8 cellular contexts compared by ENCODE assay signal in genomic region chr5:160198886-160199409, GRCh38. TPM values are rescaled to one million over a fixed set of nuclear protein-coding genes. Genes with fewer than 3 reads are reported as not detected.
DNase-seq lines count a peak whose midpoint lies in the region; ATAC-seq and TF ChIP-seq lines count a peak whose summit lies in the region.

No MANE protein-coding gene starts in this region.

- H3K4me3 ChIP-seq in AG04450 (ENCODE audit: low read depth, low read length) = peak overlapping the region; percentile 10; the same call in 1 of the 2 replicates
- no peak overlapping the region for H3K4me3 ChIP-seq in HEK293 (ENCODE audit: low read depth, low read length)
- peak overlapping the region; percentile 9 for H3K4me3 ChIP-seq in brain microvascular endothelial cell (ENCODE audit: low read depth, low read length)
- peak overlapping the region; percentile 52 to 60 for H3K4me3 ChIP-seq in muscle layer of duodenum (ENCODE audit: low read depth in 1 of 2, low read length in 2 of 2)

- H3K4me1 ChIP-seq in HEK293 (ENCODE audit: control insufficient read depth, insufficient read depth, low read length) (no peaks in the 10 kb centered on the region), muscle layer of duodenum (ENCODE audit: control insufficient read depth in 1 of 2, insufficient read depth in 2 of 2, low read length in 2 of 2) (peaks cover 0 to 15% of the 10 kb centered on the region in 2 donors)

- H3K9me3 ChIP-seq in AG04450 (ENCODE audit: control insufficient read depth, insufficient read depth, low read length) (no peaks in the 10 kb centered on the region), HEK293 (ENCODE audit: control insufficient read depth, insufficient read depth, low read depth, low read length) (no peaks in the 10 kb centered on the region), muscle layer of duodenum (ENCODE audit: control insufficient read depth in 1 of 2, low read length in 2 of 2) (no peaks in the 10 kb centered on the region)

- H3K27ac ChIP-seq in AG04450 (ENCODE audit: low read depth, low read length) (no peak overlapping the region), HEK293 (ENCODE audit: extremely low read depth, low read depth, low read length) (no peak overlapping the region), brain microvascular endothelial cell (no peak overlapping the region), muscle layer of duodenum (ENCODE audit: low read length) (no peak overlapping the region)

- POLR2A ChIA-PET in AG04450 (lab: Yijun Ruan, JAX) = no interaction called here
- POLR2A ChIA-PET in HEK293 (lab: Yijun Ruan, JAX) = interaction anchor here (0.5 kb wide), 1 partner anchor 94 kb away, joined by 4 read pairs; no protein-coding TSS in a partner anchor
- POLR2A ChIA-PET in activated CD4-positive, alpha-beta memory T cell treated with anti-CD3 and anti-CD28 coated beads for 36 hours (lab: Charles Lee) = no interaction called here

- H3K9me3 Mint-ChIP-seq in activated CD4-positive, alpha-beta memory T cell treated with anti-CD3 and anti-CD28 coated beads for 36 hours = no peaks in the 10 kb centered on the region

- in situ Hi-C loops in brain microvascular endothelial cell (cut with HindIII; ENCODE audit: low pct_ligation_motif_present, low sequenced_read_pairs) = no loop called here

- H3K27ac Mint-ChIP-seq in activated CD4-positive, alpha-beta memory T cell treated with anti-CD3 and anti-CD28 coated beads for 36 hours = no peak overlapping the region

- no peak overlapping the region for H3K4me3 Mint-ChIP-seq in activated CD4-positive, alpha-beta memory T cell treated with anti-CD3 and anti-CD28 coated beads for 36 hours

- no peak for ATAC-seq in GM21526 (IDR thresholded peaks at IDR 0.05; ENCODE audit: low FRiP score, unreplicated experiment)
- no peak for ATAC-seq in HG03571 (IDR thresholded peaks at IDR 0.05; ENCODE audit: unreplicated experiment)

- H3K36me3 Mint-ChIP-seq in activated CD4-positive, alpha-beta memory T cell treated with anti-CD3 and anti-CD28 coated beads for 36 hours = no peaks in the 10 kb centered on the region

- no peak for TF ChIP-seq CTCF in AG04450 (IDR thresholded peaks at IDR 0.05; ENCODE audit: low read depth, low read length)
- no peak for TF ChIP-seq CTCF in HEK293 (tag by site-specific recombination; IDR thresholded peaks at IDR 0.05)
- no peak for TF ChIP-seq CTCF in brain microvascular endothelial cell (IDR thresholded peaks at IDR 0.05; ENCODE audit: low read depth, low read length, missing control alignments)

- H3K27me3 Mint-ChIP-seq in activated CD4-positive, alpha-beta memory T cell treated with anti-CD3 and anti-CD28 coated beads for 36 hours = peaks cover 8% of the 10 kb centered on the region

- intact Hi-C loops in activated CD4-positive, alpha-beta memory T cell treated with anti-CD3 and anti-CD28 coated beads for 36 hours (cut with micrococcal nuclease) = loop anchor here (1.0 kb wide), 3 partner anchors 146 to 192 kb away; no protein-coding TSS in a partner anchor

- peaks cover 3% of the 10 kb centered on the region for H3K4me1 Mint-ChIP-seq in activated CD4-positive, alpha-beta memory T cell treated with anti-CD3 and anti-CD28 coated beads for 36 hours (ENCODE audit: low read depth)

- no peaks in the 10 kb centered on the region for H3K36me3 ChIP-seq in HEK293 (ENCODE audit: control insufficient read depth in 2 of 2, insufficient read depth in 1 of 2, low read length in 2 of 2)
- H3K36me3 ChIP-seq in brain microvascular endothelial cell (replicated peaks) = no peaks in the 10 kb centered on the region
- H3K36me3 ChIP-seq in muscle layer of duodenum (ENCODE audit: control insufficient read depth in 1 of 2, insufficient read depth in 2 of 2, low read length in 2 of 2) = no peaks in the 10 kb centered on the region

- DNase-seq in AG04450 (ENCODE audit: low read depth, low spot score) (no peak), brain microvascular endothelial cell (no peak), NCI-H1417 (lab: John Stamatoyannopoulos, UW) (no peak)
- no peak for DNase-seq in activated CD4-positive, alpha-beta memory T cell treated with anti-CD3 and anti-CD28 coated beads for 36 hours

- CTCF ChIA-PET in AG04450 (lab: Charles Lee) = interaction anchor here (0.7 to 7.2 kb wide), 22 partner anchors 10 to 192 kb away, joined by 3 to 73 read pairs (median 4); no protein-coding TSS in a partner anchor
- CTCF ChIA-PET in HEK293 (lab: Yijun Ruan, JAX) = interaction anchor here (0.6 to 3.7 kb wide), 29 partner anchors 8 to 767 kb away, joined by 3 to 47 read pairs (median 4); partner anchors contain the start of genes C1QTNF2 and CCNJL
- CTCF ChIA-PET in activated CD4-positive, alpha-beta memory T cell treated with anti-CD3 and anti-CD28 coated beads for 36 hours (lab: Charles Lee) = interaction anchor here (0.8 to 9.0 kb wide), 11 partner anchors 11 to 195 kb away, joined by 3 to 104 read pairs (median 4); partner anchors contain the start of genes C1QTNF2 and FABP6

- H3K27me3 ChIP-seq in AG04450 (ENCODE audit: control insufficient read depth, insufficient read depth, low read length) = no peaks in the 10 kb centered on the region
- H3K27me3 ChIP-seq in brain microvascular endothelial cell (replicated peaks) = no peaks in the 10 kb centered on the region
- no peaks in the 10 kb centered on the region for H3K27me3 ChIP-seq in muscle layer of duodenum (ENCODE audit: low read depth, low read length)

TF ChIP-seq in HEK293, 187 proteins besides CTCF, POLR2A, EP300 and RAD21:
- TF ChIP-seq ZNF513 (tag by site-specific recombination; IDR thresholded peaks at IDR 0.05) (peak; percentile 91), ZBTB21 (tag by site-specific recombination; IDR thresholded peaks at IDR 0.05) (no peak)
TF ChIP-seq in HEK293: peak in this region for 1.

RNA-seq across cellular contexts. Expression of gene FABP6, which starts 30.4 kb away (rescaled TPM):
- polyA plus RNA-seq in AG04450 (2011; rRNA removed) = not detected in 2 replicates
- polyA minus RNA-seq in AG04450 (2011; rRNA and poly(A)+ RNA removed) = not detected in 2 replicates
- not detected for total RNA-seq in activated CD4-positive, alpha-beta memory T cell treated with anti-CD3 and anti-CD28 coated beads for 36 hours
